Comparison of ENCODE assay signal across 1 cellular context in the genomic region with DNA sequence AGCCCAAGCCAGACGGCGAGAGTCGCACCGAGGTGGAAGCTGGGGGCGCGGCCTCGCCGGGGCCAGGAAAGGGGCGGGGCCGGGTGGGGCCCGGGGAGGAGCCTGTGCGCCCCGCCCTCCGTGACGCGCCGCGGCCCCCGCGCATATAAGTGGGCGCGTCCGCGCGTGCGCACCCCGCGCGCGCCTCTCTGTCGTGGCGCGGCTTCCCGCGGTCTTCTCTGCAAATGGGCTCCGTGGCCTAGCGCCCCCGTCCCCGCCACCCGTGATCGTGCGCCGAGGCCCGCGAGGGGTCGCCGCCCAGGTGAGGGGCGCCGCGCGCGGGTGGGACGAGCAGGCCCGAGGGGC.
TF ChIP-seq lines count a peak whose summit lies in the region.

A gene with protein sequence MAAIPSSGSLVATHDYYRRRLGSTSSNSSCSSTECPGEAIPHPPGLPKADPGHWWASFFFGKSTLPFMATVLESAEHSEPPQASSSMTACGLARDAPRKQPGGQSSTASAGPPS (plus strand): TSS at position 172 of the 345 bp plus-strand sequence. CDS start 544 bp downstream, outside the sequence.

TF ChIP-seq in K562, 482 proteins besides CTCF, POLR2A, EP300 and RAD21 (continued from another document and continues in another):
- TF ChIP-seq, protein P1, sequence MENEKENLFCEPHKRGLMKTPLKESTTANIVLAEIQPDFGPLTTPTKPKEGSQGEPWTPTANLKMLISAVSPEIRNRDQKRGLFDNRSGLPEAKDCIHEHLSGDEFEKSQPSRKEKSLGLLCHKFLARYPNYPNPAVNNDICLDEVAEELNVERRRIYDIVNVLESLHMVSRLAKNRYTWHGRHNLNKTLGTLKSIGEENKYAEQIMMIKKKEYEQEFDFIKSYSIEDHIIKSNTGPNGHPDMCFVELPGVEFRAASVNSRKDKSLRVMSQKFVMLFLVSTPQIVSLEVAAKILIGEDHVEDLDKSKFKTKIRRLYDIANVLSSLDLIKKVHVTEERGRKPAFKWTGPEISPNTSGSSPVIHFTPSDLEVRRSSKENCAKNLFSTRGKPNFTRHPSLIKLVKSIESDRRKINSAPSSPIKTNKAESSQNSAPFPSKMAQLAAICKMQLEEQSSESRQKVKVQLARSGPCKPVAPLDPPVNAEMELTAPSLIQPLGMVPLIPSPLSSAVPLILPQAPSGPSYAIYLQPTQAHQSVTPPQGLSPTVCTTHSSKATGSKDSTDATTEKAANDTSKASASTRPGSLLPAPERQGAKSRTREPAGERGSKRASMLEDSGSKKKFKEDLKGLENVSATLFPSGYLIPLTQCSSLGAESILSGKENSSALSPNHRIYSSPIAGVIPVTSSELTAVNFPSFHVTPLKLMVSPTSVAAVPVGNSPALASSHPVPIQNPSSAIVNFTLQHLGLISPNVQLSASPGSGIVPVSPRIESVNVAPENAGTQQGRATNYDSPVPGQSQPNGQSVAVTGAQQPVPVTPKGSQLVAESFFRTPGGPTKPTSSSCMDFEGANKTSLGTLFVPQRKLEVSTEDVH (IDR thresholded peaks at IDR 0.05; ENCODE audit: low read depth, partially characterized antibody), result no peak
- TF ChIP-seq, protein P2, sequence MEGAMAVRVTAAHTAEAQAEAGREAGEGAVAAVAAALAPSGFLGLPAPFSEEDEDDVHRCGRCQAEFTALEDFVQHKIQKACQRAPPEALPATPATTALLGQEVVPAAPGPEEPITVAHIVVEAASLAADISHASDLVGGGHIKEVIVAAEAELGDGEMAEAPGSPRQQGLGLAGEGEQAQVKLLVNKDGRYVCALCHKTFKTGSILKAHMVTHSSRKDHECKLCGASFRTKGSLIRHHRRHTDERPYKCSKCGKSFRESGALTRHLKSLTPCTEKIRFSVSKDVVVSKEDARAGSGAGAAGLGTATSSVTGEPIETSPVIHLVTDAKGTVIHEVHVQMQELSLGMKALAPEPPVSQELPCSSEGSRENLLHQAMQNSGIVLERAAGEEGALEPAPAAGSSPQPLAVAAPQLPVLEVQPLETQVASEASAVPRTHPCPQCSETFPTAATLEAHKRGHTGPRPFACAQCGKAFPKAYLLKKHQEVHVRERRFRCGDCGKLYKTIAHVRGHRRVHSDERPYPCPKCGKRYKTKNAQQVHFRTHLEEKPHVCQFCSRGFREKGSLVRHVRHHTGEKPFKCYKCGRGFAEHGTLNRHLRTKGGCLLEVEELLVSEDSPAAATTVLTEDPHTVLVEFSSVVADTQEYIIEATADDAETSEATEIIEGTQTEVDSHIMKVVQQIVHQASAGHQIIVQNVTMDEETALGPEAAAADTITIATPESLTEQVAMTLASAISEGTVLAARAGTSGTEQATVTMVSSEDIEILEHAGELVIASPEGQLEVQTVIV (CRISPR knock-in tag; IDR thresholded peaks at IDR 0.05; ENCODE audit: borderline replicate concordance), result no peak
- TF ChIP-seq, protein P3, sequence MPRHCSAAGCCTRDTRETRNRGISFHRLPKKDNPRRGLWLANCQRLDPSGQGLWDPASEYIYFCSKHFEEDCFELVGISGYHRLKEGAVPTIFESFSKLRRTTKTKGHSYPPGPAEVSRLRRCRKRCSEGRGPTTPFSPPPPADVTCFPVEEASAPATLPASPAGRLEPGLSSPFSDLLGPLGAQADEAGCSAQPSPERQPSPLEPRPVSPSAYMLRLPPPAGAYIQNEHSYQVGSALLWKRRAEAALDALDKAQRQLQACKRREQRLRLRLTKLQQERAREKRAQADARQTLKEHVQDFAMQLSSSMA (CRISPR knock-in tag; IDR thresholded peaks at IDR 0.05), result no peak
- TF ChIP-seq NCOR1 (IDR thresholded peaks at IDR 0.05), result no peak
- TF ChIP-seq CEBPG (CRISPR knock-in tag; IDR thresholded peaks at IDR 0.05), result no peak
- TF ChIP-seq CEBPG (tag; conservative IDR thresholded peaks at IDR 0.05 in 1 of 2, IDR thresholded peaks at IDR 0.05 in 1 of 2), result no peak
- no peak for TF ChIP-seq TOE1 (IDR thresholded peaks at IDR 0.05; ENCODE audit: borderline replicate concordance)
- TF ChIP-seq TOE1 (CRISPR knock-in tag; IDR thresholded peaks at IDR 0.05; ENCODE audit: borderline replicate concordance, low read depth), result no peak
- TF ChIP-seq HLTF (IDR thresholded peaks at IDR 0.05), result no peak
- no peak for TF ChIP-seq CHD1 (IDR thresholded peaks at IDR 0.05; ENCODE audit: low read length)
- TF ChIP-seq KLF6 (CRISPR knock-in tag; IDR thresholded peaks at IDR 0.05; ENCODE audit: borderline replicate concordance), result no peak
- TF ChIP-seq XRCC5 (IDR thresholded peaks at IDR 0.05; ENCODE audit: low read depth, low read length), result no peak
- no peak for TF ChIP-seq STAT5A (IDR thresholded peaks at IDR 0.05; ENCODE audit: borderline replicate concordance, low read length)
- TF ChIP-seq FIP1L1 (IDR thresholded peaks at IDR 0.05; ENCODE audit: low read depth, low read length, poor library complexity, severe bottlenecking), result no peak
- TF ChIP-seq BMI1 (IDR thresholded peaks at IDR 0.05; ENCODE audit: low read length), result no peak
- no peak for TF ChIP-seq RBM39 (optimal IDR thresholded peaks at IDR 0.05; ENCODE audit: low read depth, low read length)
- TF ChIP-seq PHF21A (IDR thresholded peaks at IDR 0.05; ENCODE audit: borderline replicate concordance, low read depth), result no peak
- no peak for TF ChIP-seq NEUROD1 (IDR thresholded peaks at IDR 0.05; ENCODE audit: borderline replicate concordance, low read depth, low read length, partially characterized antibody)
- TF ChIP-seq ZBTB7A (IDR thresholded peaks at IDR 0.05; ENCODE audit: borderline replicate concordance, control insufficient read depth, low read depth, low read length), result no peak
- no peak for TF ChIP-seq KDM1A (IDR thresholded peaks at IDR 0.05)
- TF ChIP-seq TAF9B (IDR thresholded peaks at IDR 0.05; ENCODE audit: partially characterized antibody), result no peak
- TF ChIP-seq ZNF24 (IDR thresholded peaks at IDR 0.05), result no peak
- TF ChIP-seq, protein P4, sequence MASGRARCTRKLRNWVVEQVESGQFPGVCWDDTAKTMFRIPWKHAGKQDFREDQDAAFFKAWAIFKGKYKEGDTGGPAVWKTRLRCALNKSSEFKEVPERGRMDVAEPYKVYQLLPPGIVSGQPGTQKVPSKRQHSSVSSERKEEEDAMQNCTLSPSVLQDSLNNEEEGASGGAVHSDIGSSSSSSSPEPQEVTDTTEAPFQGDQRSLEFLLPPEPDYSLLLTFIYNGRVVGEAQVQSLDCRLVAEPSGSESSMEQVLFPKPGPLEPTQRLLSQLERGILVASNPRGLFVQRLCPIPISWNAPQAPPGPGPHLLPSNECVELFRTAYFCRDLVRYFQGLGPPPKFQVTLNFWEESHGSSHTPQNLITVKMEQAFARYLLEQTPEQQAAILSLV (tag; IDR thresholded peaks at IDR 0.05), result no peak
- no peak for TF ChIP-seq ZNF77 (CRISPR knock-in tag; IDR thresholded peaks at IDR 0.05)
- TF ChIP-seq, protein P5, sequence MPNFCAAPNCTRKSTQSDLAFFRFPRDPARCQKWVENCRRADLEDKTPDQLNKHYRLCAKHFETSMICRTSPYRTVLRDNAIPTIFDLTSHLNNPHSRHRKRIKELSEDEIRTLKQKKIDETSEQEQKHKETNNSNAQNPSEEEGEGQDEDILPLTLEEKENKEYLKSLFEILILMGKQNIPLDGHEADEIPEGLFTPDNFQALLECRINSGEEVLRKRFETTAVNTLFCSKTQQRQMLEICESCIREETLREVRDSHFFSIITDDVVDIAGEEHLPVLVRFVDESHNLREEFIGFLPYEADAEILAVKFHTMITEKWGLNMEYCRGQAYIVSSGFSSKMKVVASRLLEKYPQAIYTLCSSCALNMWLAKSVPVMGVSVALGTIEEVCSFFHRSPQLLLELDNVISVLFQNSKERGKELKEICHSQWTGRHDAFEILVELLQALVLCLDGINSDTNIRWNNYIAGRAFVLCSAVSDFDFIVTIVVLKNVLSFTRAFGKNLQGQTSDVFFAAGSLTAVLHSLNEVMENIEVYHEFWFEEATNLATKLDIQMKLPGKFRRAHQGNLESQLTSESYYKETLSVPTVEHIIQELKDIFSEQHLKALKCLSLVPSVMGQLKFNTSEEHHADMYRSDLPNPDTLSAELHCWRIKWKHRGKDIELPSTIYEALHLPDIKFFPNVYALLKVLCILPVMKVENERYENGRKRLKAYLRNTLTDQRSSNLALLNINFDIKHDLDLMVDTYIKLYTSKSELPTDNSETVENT (CRISPR knock-in tag; IDR thresholded peaks at IDR 0.05), result peak; percentile 36; the same call in 1 of the 2 replicates
- TF ChIP-seq, protein P6, sequence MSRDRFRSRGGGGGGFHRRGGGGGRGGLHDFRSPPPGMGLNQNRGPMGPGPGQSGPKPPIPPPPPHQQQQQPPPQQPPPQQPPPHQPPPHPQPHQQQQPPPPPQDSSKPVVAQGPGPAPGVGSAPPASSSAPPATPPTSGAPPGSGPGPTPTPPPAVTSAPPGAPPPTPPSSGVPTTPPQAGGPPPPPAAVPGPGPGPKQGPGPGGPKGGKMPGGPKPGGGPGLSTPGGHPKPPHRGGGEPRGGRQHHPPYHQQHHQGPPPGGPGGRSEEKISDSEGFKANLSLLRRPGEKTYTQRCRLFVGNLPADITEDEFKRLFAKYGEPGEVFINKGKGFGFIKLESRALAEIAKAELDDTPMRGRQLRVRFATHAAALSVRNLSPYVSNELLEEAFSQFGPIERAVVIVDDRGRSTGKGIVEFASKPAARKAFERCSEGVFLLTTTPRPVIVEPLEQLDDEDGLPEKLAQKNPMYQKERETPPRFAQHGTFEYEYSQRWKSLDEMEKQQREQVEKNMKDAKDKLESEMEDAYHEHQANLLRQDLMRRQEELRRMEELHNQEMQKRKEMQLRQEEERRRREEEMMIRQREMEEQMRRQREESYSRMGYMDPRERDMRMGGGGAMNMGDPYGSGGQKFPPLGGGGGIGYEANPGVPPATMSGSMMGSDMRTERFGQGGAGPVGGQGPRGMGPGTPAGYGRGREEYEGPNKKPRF (IDR thresholded peaks at IDR 0.05; ENCODE audit: low read depth, low read length), result no peak
- TF ChIP-seq SMARCA4 (IDR thresholded peaks at IDR 0.05), result no peak
- no peak for TF ChIP-seq NFATC3 (IDR thresholded peaks at IDR 0.05)
- TF ChIP-seq RHOXF2B (CRISPR knock-in tag; conservative IDR thresholded peaks at IDR 0.05), result no peak
- no peak for TF ChIP-seq ZNF696 (CRISPR knock-in tag; conservative IDR thresholded peaks at IDR 0.05)
- TF ChIP-seq, protein P7, sequence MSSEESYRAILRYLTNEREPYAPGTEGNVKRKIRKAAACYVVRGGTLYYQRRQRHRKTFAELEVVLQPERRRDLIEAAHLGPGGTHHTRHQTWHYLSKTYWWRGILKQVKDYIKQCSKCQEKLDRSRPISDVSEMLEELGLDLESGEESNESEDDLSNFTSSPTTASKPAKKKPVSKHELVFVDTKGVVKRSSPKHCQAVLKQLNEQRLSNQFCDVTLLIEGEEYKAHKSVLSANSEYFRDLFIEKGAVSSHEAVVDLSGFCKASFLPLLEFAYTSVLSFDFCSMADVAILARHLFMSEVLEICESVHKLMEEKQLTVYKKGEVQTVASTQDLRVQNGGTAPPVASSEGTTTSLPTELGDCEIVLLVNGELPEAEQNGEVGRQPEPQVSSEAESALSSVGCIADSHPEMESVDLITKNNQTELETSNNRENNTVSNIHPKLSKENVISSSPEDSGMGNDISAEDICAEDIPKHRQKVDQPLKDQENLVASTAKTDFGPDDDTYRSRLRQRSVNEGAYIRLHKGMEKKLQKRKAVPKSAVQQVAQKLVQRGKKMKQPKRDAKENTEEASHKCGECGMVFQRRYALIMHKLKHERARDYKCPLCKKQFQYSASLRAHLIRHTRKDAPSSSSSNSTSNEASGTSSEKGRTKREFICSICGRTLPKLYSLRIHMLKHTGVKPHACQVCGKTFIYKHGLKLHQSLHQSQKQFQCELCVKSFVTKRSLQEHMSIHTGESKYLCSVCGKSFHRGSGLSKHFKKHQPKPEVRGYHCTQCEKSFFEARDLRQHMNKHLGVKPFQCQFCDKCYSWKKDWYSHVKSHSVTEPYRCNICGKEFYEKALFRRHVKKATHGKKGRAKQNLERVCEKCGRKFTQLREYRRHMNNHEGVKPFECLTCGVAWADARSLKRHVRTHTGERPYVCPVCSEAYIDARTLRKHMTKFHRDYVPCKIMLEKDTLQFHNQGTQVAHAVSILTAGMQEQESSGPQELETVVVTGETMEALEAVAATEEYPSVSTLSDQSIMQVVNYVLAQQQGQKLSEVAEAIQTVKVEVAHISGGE (CRISPR knock-in tag; IDR thresholded peaks at IDR 0.05), result 0 out of 6 replicates have a peak, but pooled peaks of 1 of the 3 experiments have one; percentile 7
- TF ChIP-seq STAG1 (CRISPR knock-in tag; IDR thresholded peaks at IDR 0.05; ENCODE audit: borderline replicate concordance), result no peak
- TF ChIP-seq, protein P8, sequence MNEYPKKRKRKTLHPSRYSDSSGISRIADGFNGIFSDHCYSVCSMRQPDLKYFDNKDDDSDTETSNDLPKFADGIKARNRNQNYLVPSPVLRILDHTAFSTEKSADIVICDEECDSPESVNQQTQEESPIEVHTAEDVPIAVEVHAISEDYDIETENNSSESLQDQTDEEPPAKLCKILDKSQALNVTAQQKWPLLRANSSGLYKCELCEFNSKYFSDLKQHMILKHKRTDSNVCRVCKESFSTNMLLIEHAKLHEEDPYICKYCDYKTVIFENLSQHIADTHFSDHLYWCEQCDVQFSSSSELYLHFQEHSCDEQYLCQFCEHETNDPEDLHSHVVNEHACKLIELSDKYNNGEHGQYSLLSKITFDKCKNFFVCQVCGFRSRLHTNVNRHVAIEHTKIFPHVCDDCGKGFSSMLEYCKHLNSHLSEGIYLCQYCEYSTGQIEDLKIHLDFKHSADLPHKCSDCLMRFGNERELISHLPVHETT (CRISPR knock-in tag; conservative IDR thresholded peaks at IDR 0.05 in 1 of 2, IDR thresholded peaks at IDR 0.05 in 1 of 2), result peak in 1 of 2 experiments; percentile 67; a peak in 1 of 4 replicates
- TF ChIP-seq, protein P9, sequence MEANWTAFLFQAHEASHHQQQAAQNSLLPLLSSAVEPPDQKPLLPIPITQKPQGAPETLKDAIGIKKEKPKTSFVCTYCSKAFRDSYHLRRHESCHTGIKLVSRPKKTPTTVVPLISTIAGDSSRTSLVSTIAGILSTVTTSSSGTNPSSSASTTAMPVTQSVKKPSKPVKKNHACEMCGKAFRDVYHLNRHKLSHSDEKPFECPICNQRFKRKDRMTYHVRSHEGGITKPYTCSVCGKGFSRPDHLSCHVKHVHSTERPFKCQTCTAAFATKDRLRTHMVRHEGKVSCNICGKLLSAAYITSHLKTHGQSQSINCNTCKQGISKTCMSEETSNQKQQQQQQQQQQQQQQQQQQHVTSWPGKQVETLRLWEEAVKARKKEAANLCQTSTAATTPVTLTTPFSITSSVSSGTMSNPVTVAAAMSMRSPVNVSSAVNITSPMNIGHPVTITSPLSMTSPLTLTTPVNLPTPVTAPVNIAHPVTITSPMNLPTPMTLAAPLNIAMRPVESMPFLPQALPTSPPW (CRISPR knock-in tag; IDR thresholded peaks at IDR 0.05), result peak; percentile 72
- TF ChIP-seq, protein P10, sequence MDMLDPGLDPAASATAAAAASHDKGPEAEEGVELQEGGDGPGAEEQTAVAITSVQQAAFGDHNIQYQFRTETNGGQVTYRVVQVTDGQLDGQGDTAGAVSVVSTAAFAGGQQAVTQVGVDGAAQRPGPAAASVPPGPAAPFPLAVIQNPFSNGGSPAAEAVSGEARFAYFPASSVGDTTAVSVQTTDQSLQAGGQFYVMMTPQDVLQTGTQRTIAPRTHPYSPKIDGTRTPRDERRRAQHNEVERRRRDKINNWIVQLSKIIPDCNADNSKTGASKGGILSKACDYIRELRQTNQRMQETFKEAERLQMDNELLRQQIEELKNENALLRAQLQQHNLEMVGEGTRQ (CRISPR knock-in tag; IDR thresholded peaks at IDR 0.05), result no peak
- no peak for TF ChIP-seq RBM14 (IDR thresholded peaks at IDR 0.05; ENCODE audit: borderline replicate concordance, insufficient read depth, low read depth, low read length)
- no peak for TF ChIP-seq ZNF583 (CRISPR knock-in tag; IDR thresholded peaks at IDR 0.05)
- no peak for TF ChIP-seq TEAD2 (tag; IDR thresholded peaks at IDR 0.05)
- TF ChIP-seq ZNF695 (CRISPR knock-in tag; IDR thresholded peaks at IDR 0.05), result no peak
- no peak for TF ChIP-seq ERF (CRISPR knock-in tag; IDR thresholded peaks at IDR 0.05)
- TF ChIP-seq FOXJ2 (tag; IDR thresholded peaks at IDR 0.05), result no peak
- TF ChIP-seq CBX3 (IDR thresholded peaks at IDR 0.05; ENCODE audit: borderline replicate concordance in 1 of 2, low read length in 2 of 2), result no peak
